8 cellular contexts compared by ENCODE assay signal in genomic region chr17:38444151-38444550, GRCh38. TPM values are rescaled to one million over a fixed set of nuclear protein-coding genes. Genes with fewer than 3 reads are reported as not detected.
DNase-seq lines count a peak whose midpoint lies in the region; ATAC-seq and TF ChIP-seq lines count a peak whose summit lies in the region.

No MANE protein-coding gene starts in this region.

- no peaks in the 10 kb centered on the region for H3K9me3 Mint-ChIP-seq in immature natural killer cell

- in situ Hi-C loops in astrocyte of the spinal cord (cut with HindIII; ENCODE audit: low sequenced_read_pairs) = no loop called here

- TF ChIP-seq CTCF in GM12874 (IDR thresholded peaks at IDR 0.05; ENCODE audit: insufficient read depth, low read depth, low read length) (peak; percentile 95), astrocyte of the spinal cord (IDR thresholded peaks at IDR 0.05; ENCODE audit: low read depth, low read length) (peak; percentile 93)

- DNase-seq in NCI-H1105 treated with DMSO at 0.1 percent for 48 hours (lab: John Stamatoyannopoulos, UW) = peak; percentile 67
- DNase-seq in T1000 (lab: John Stamatoyannopoulos, UW) = peak; percentile 33
- DNase-seq in astrocyte of the spinal cord (ENCODE audit: low read depth, low spot score) = peak; percentile 62
- DNase-seq in immature natural killer cell = peak; percentile 18 to 26 (median 19)
- DNase-seq in stimulated activated CD4-positive, alpha-beta T cell treated with anti-CD3 and anti-CD28 coated beads, Interleukin-12 subunit alpha, Interleukin-12 subunit beta, amount 100 ng/mL, for 48 hours (ENCODE audit: low read depth in 2 of 3, low spot score in 1 of 3) = peak; percentile 30 to 39 (median 30)

- no peak overlapping the region for H3K4me3 ChIP-seq in astrocyte of the spinal cord (ENCODE audit: low read depth, low read length)

- H3K4me1 Mint-ChIP-seq in immature natural killer cell = no peaks in the 10 kb centered on the region

- H3K4me3 Mint-ChIP-seq in immature natural killer cell = no peak overlapping the region

- H3K27ac Mint-ChIP-seq in immature natural killer cell = no peak overlapping the region

- ATAC-seq in GM19023 (IDR thresholded peaks at IDR 0.05; ENCODE audit: unreplicated experiment) = no peak
- ATAC-seq in GM19324 (IDR thresholded peaks at IDR 0.05; ENCODE audit: low FRiP score, unreplicated experiment) = no peak

- H3K27me3 Mint-ChIP-seq in immature natural killer cell (ENCODE audit: low read depth in 3 of 3) = peaks cover 0 to 4% (median 2%) of the 10 kb centered on the region in 3 donors

- H3K36me3 Mint-ChIP-seq in immature natural killer cell = no peaks in the 10 kb centered on the region

RNA-seq across cellular contexts. Expression of gene ARHGAP23, which starts 15.9 kb away (rescaled TPM):
- polyA plus RNA-seq in immature natural killer cell = not detected
